2 cellular contexts compared by ENCODE assay signal in the genomic region with DNA sequence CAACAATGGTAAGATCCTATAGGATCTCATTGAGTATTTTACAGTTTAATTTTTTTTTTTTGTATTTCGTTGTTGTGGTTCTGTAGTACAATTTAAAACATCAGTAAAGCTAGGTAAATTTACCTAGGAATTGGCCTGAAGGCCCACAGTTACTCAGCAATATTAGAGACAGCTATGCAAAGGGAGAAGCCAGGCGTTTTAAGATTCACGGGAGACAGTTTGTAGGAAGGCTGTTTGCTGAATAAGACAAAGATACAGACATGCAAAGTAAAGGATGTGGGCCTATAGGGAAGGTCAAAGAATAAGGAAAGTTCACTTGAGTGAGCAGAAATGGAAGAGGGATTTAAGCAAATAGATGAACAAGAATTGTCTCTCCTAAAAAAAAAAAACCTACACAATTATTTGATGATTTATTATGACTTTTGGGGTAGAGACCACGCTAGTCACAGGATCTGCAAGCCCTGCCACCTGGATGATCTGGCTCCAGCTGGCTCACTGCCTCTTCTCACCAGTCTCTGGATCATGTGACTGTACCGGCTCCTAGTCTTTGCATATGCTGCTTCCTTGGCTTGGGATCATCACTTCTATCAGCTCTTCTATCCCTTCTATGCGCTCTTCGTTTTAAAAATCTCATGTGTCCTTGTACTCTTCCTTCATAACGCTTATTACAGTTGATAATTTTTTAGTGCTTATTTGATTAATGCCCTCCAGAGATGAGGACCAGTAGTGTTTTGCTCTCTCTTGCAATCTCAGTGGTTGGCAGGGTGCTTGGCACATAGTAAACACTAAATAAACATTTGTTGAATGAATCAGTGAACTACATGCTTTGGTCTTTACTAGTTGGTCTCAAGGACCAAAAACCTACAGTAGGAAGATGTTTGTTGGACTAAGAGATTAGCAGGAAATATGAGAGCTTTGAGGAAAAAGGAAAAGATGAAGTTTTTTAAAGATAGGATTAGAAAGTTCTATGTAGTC.
A peak's percentile ranks its signal among the peaks of the same experiment; 100 is the strongest.
TF ChIP-seq lines count a peak whose summit lies in the region.

No MANE protein-coding gene starts in this region.

TF ChIP-seq in A549, 52 proteins besides CTCF, POLR2A, EP300 and RAD21 (continued from another document):
- TF ChIP-seq CHD2 (IDR thresholded peaks at IDR 0.05; ENCODE audit: low read length, partially characterized antibody) (no peak), RFX5 (IDR thresholded peaks at IDR 0.05) (no peak), NR3C1 (IDR thresholded peaks at IDR 0.05) (no peak), HOXB5 (CRISPR knock-in tag; IDR thresholded peaks at IDR 0.05) (no peak), EHMT2 (IDR thresholded peaks at IDR 0.05; ENCODE audit: low read depth) (no peak), POLR2AphosphoS2 (conservative IDR thresholded peaks at IDR 0.05; ENCODE audit: low read length) (no peak), MAFK (IDR thresholded peaks at IDR 0.05; ENCODE audit: partially characterized antibody) (no peak), HDAC2 (IDR thresholded peaks at IDR 0.05) (no peak), CHD4 (IDR thresholded peaks at IDR 0.05; ENCODE audit: borderline replicate concordance) (no peak), BHLHE40 (IDR thresholded peaks at IDR 0.05; ENCODE audit: low read depth, low read length) (no peak), ESRRA (IDR thresholded peaks at IDR 0.05; ENCODE audit: borderline replicate concordance, low read length) (no peak), GATA3 (IDR thresholded peaks at IDR 0.05; ENCODE audit: borderline replicate concordance) (no peak), HOXB13 (CRISPR knock-in tag; IDR thresholded peaks at IDR 0.05; ENCODE audit: low read depth) (no peak)
- TF ChIP-seq, protein P1, sequence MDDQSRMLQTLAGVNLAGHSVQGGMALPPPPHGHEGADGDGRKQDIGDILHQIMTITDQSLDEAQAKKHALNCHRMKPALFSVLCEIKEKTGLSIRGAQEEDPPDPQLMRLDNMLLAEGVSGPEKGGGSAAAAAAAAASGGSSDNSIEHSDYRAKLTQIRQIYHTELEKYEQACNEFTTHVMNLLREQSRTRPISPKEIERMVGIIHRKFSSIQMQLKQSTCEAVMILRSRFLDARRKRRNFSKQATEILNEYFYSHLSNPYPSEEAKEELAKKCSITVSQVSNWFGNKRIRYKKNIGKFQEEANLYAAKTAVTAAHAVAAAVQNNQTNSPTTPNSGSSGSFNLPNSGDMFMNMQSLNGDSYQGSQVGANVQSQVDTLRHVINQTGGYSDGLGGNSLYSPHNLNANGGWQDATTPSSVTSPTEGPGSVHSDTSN (IDR thresholded peaks at IDR 0.05): no peak
- TF ChIP-seq, protein P2, sequence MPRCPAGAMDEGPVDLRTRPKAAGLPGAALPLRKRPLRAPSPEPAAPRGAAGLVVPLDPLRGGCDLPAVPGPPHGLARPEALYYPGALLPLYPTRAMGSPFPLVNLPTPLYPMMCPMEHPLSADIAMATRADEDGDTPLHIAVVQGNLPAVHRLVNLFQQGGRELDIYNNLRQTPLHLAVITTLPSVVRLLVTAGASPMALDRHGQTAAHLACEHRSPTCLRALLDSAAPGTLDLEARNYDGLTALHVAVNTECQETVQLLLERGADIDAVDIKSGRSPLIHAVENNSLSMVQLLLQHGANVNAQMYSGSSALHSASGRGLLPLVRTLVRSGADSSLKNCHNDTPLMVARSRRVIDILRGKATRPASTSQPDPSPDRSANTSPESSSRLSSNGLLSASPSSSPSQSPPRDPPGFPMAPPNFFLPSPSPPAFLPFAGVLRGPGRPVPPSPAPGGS (IDR thresholded peaks at IDR 0.05): no peak
- TF ChIP-seq, protein P3, sequence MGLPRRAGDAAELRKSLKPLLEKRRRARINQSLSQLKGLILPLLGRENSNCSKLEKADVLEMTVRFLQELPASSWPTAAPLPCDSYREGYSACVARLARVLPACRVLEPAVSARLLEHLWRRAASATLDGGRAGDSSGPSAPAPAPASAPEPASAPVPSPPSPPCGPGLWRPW (IDR thresholded peaks at IDR 0.05): no peak

TF ChIP-seq in K562, 482 proteins besides CTCF, POLR2A, EP300 and RAD21 (continued from another document and continues in another):
- TF ChIP-seq, protein P4, sequence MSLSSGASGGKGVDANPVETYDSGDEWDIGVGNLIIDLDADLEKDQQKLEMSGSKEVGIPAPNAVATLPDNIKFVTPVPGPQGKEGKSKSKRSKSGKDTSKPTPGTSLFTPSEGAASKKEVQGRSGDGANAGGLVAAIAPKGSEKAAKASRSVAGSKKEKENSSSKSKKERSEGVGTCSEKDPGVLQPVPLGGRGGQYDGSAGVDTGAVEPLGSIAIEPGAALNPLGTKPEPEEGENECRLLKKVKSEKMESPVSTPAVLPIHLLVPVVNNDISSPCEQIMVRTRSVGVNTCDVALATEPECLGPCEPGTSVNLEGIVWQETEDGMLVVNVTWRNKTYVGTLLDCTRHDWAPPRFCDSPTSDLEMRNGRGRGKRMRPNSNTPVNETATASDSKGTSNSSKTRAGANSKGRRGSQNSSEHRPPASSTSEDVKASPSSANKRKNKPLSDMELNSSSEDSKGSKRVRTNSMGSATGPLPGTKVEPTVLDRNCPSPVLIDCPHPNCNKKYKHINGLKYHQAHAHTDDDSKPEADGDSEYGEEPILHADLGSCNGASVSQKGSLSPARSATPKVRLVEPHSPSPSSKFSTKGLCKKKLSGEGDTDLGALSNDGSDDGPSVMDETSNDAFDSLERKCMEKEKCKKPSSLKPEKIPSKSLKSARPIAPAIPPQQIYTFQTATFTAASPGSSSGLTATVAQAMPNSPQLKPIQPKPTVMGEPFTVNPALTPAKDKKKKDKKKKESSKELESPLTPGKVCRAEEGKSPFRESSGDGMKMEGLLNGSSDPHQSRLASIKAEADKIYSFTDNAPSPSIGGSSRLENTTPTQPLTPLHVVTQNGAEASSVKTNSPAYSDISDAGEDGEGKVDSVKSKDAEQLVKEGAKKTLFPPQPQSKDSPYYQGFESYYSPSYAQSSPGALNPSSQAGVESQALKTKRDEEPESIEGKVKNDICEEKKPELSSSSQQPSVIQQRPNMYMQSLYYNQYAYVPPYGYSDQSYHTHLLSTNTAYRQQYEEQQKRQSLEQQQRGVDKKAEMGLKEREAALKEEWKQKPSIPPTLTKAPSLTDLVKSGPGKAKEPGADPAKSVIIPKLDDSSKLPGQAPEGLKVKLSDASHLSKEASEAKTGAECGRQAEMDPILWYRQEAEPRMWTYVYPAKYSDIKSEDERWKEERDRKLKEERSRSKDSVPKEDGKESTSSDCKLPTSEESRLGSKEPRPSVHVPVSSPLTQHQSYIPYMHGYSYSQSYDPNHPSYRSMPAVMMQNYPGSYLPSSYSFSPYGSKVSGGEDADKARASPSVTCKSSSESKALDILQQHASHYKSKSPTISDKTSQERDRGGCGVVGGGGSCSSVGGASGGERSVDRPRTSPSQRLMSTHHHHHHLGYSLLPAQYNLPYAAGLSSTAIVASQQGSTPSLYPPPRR (CRISPR knock-in tag; IDR thresholded peaks at IDR 0.05; ENCODE audit: borderline replicate concordance): no peak
- TF ChIP-seq, protein P5, sequence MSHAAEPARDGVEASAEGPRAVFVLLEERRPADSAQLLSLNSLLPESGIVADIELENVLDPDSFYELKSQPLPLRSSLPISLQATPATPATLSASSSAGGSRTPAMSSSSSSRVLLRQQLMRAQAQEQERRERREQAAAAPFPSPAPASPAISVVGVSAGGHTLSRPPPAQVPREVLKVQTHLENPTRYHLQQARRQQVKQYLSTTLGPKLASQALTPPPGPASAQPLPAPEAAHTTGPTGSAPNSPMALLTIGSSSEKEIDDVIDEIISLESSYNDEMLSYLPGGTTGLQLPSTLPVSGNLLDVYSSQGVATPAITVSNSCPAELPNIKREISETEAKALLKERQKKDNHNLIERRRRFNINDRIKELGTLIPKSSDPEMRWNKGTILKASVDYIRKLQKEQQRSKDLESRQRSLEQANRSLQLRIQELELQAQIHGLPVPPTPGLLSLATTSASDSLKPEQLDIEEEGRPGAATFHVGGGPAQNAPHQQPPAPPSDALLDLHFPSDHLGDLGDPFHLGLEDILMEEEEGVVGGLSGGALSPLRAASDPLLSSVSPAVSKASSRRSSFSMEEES (CRISPR knock-in tag; IDR thresholded peaks at IDR 0.05): peak; percentile 83
- no peak for TF ChIP-seq NR1H2 (CRISPR knock-in tag; IDR thresholded peaks at IDR 0.05)
- no peak for TF ChIP-seq ADNP (tag; IDR thresholded peaks at IDR 0.05)
- TF ChIP-seq XRCC5 (IDR thresholded peaks at IDR 0.05; ENCODE audit: low read depth, low read length): no peak
- no peak for TF ChIP-seq FOXJ2 (tag; IDR thresholded peaks at IDR 0.05)
- TF ChIP-seq, protein P6, sequence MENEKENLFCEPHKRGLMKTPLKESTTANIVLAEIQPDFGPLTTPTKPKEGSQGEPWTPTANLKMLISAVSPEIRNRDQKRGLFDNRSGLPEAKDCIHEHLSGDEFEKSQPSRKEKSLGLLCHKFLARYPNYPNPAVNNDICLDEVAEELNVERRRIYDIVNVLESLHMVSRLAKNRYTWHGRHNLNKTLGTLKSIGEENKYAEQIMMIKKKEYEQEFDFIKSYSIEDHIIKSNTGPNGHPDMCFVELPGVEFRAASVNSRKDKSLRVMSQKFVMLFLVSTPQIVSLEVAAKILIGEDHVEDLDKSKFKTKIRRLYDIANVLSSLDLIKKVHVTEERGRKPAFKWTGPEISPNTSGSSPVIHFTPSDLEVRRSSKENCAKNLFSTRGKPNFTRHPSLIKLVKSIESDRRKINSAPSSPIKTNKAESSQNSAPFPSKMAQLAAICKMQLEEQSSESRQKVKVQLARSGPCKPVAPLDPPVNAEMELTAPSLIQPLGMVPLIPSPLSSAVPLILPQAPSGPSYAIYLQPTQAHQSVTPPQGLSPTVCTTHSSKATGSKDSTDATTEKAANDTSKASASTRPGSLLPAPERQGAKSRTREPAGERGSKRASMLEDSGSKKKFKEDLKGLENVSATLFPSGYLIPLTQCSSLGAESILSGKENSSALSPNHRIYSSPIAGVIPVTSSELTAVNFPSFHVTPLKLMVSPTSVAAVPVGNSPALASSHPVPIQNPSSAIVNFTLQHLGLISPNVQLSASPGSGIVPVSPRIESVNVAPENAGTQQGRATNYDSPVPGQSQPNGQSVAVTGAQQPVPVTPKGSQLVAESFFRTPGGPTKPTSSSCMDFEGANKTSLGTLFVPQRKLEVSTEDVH (IDR thresholded peaks at IDR 0.05; ENCODE audit: low read depth, partially characterized antibody): no peak
- TF ChIP-seq, protein P7, sequence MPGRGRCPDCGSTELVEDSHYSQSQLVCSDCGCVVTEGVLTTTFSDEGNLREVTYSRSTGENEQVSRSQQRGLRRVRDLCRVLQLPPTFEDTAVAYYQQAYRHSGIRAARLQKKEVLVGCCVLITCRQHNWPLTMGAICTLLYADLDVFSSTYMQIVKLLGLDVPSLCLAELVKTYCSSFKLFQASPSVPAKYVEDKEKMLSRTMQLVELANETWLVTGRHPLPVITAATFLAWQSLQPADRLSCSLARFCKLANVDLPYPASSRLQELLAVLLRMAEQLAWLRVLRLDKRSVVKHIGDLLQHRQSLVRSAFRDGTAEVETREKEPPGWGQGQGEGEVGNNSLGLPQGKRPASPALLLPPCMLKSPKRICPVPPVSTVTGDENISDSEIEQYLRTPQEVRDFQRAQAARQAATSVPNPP (IDR thresholded peaks at IDR 0.05; ENCODE audit: borderline replicate concordance, insufficient read depth, insufficient read length): no peak
- TF ChIP-seq, protein P8, sequence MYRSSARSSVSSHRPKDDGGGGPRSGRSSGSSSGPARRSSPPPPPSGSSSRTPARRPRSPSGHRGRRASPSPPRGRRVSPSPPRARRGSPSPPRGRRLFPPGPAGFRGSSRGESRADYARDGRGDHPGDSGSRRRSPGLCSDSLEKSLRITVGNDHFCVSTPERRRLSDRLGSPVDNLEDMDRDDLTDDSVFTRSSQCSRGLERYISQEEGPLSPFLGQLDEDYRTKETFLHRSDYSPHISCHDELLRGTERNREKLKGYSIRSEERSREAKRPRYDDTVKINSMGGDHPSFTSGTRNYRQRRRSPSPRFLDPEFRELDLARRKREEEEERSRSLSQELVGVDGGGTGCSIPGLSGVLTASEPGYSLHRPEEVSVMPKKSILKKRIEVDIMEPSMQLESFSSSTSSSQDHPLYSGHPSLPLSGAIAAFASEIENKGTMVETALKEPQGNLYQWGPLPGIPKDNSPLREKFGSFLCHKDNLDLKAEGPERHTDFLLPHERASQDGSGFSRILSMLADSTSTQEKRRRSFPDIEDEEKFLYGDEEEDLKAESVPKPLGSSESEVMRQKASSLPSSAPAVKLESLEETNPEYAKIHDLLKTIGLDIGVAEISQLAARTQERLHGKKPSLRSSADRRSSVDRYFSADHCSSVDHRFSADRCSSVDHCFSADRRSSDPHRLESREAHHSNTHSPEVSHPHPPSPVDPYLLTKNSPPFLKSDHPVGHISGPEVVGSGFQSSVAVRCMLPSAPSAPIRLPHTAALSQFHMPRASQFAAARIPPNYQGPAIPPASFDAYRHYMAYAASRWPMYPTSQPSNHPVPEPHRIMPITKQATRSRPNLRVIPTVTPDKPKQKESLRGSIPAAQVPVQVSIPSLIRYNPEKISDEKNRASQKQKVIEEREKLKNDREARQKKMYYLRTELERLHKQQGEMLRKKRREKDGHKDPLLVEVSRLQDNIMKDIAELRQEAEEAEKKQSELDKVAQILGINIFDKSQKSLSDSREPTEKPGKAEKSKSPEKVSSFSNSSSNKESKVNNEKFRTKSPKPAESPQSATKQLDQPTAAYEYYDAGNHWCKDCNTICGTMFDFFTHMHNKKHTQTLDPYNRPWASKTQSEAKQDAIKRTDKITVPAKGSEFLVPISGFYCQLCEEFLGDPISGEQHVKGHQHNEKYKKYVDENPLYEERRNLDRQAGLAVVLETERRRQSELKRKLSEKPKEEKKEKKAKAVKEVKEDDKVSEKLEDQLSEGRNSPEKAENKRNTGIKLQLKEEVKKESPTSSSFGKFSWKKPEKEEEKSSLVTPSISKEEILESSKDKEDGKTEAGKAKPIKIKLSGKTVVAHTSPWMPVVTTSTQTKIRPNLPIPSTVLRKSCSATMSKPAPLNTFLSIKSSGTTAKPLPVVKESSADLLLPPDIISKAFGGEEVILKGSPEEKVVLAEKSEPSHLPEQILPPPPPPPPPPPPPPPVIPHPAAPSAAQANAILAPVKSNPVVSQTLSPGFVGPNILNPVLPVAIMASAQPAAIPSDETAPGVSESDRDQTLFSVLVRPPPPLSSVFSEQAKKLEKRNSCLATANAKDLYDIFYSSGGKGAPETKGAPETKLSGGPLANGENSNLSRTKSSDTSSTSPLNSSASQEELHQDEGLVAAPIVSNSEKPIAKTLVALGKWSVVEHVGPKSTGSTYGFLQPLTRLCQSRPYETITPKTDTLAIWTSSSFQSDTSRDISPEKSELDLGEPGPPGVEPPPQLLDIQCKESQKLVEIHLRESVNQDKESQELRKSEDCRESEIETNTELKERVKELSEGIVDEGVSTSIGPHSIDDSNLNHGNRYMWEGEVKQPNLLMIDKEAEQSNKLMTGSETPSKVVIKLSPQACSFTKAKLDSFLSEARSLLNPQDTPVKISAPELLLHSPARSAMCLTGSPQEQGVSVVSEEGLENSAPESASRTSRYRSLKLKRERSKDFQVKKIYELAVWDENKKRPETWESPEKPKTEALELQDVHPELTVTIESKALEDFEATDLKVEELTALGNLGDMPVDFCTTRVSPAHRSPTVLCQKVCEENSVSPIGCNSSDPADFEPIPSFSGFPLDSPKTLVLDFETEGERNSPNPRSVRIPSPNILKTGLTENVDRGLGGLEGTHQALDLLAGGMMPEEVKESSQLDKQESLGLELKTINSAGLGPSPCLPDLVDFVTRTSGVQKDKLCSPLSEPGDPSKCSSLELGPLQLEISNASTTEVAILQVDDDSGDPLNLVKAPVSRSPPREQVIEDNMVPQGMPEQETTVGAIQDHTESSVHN (IDR thresholded peaks at IDR 0.05; ENCODE audit: borderline replicate concordance in 1 of 2, low read depth in 1 of 2): no peak
- TF ChIP-seq PHTF2 (CRISPR knock-in tag; IDR thresholded peaks at IDR 0.05): no peak
- TF ChIP-seq NFXL1 (CRISPR knock-in tag; IDR thresholded peaks at IDR 0.05): no peak
- TF ChIP-seq CBFB (CRISPR knock-in tag; IDR thresholded peaks at IDR 0.05): no peak
- TF ChIP-seq ZNF3 (CRISPR knock-in tag; IDR thresholded peaks at IDR 0.05): peak; percentile 90
- TF ChIP-seq ETV6 (IDR thresholded peaks at IDR 0.05; ENCODE audit: borderline replicate concordance in 1 of 2, low read depth in 2 of 2, low read length in 1 of 2): no peak
- TF ChIP-seq ETV6 (CRISPR knock-in tag; IDR thresholded peaks at IDR 0.05; ENCODE audit: borderline replicate concordance): no peak
- TF ChIP-seq ZNF24 (IDR thresholded peaks at IDR 0.05): no peak
- TF ChIP-seq MED1 (CRISPR knock-in tag; IDR thresholded peaks at IDR 0.05; ENCODE audit: borderline replicate concordance): no peak
- TF ChIP-seq ZNF79 (CRISPR knock-in tag; IDR thresholded peaks at IDR 0.05; ENCODE audit: low read depth): no peak
- TF ChIP-seq IRF2 (CRISPR knock-in tag; IDR thresholded peaks at IDR 0.05): no peak
- TF ChIP-seq SNIP1 (IDR thresholded peaks at IDR 0.05; ENCODE audit: low read depth): no peak
